Comparison of ENCODE assay signal across 9 cellular contexts in genomic region chr11:132402056-132402684, GRCh38.
DNase-seq lines count a peak whose midpoint lies in the region; ATAC-seq and TF ChIP-seq lines count a peak whose summit lies in the region.
"Had no signal": no experiment of that assay in that cellular context is flagged by ENCODE, and none has a peak within 500 bp of the region (broad histone marks: within the 10 kb centered on the region; RNA-seq: fewer than 3 reads in every experiment).

No MANE protein-coding gene starts in this region.

- no peaks in the 10 kb centered on the region for H3K4me1 Mint-ChIP-seq in chondrocyte (ENCODE audit: low read depth)
- H3K4me1 Mint-ChIP-seq: activated naive CD8-positive, alpha-beta T cell treated with anti-CD3 and anti-CD28 coated beads, Interleukin-2, amount 10 ng/mL, durations not matched to agents 7 days and 5 days had no signal

- no peaks in the 10 kb centered on the region for H4K20me1 ChIP-seq in neural cell (ENCODE audit: insufficient read depth)

- no peak overlapping the region for H2AFZ ChIP-seq in neural cell (ENCODE audit: low read depth, low read length)

- intact Hi-C loops in A673 (cut with micrococcal nuclease; ENCODE audit: unreplicated experiment) = loop anchor here (10.0 kb wide), 1 partner anchor 707 kb away; no protein-coding TSS in a partner anchor

- CTCF ChIA-PET in A673 (lab: Charles Lee) = interaction anchor here (1.1 kb wide), 1 partner anchor 707 kb away, joined by 3 read pairs; no protein-coding TSS in a partner anchor

- no peak for TF ChIP-seq EP300 in neural cell (conservative IDR thresholded peaks at IDR 0.05; ENCODE audit: poor library complexity, severe bottlenecking)

- H3K4me1 ChIP-seq in A673 (ENCODE audit: insufficient read depth, low read length, poor library complexity, severe bottlenecking) = no peaks in the 10 kb centered on the region

- BruUV-seq in A673 (replicated peaks; lab: Mats Ljungman, UMichigan) = no TSS peak

- DNase-seq in A673 (ENCODE audit: low spot score) = peak; percentile 68
- peak; percentile 71 to 92 for DNase-seq in NCI-H524 (lab: John Stamatoyannopoulos, UW)
- no peak for DNase-seq in chondrocyte (ENCODE audit: low spot score)
- DNase-seq in activated effector memory CD4-positive, alpha-beta T cell treated with anti-CD3 and anti-CD28 coated beads, Interleukin-2, amount 50 U/mL, for 16 hours = no peak
- no peak for DNase-seq in LoVo (ENCODE audit: low spot score)
- DNase-seq: activated naive CD8-positive, alpha-beta T cell treated with anti-CD3 and anti-CD28 coated beads, Interleukin-2, amount 10 ng/mL, durations not matched to agents 7 days and 5 days had no signal

- H3K4me2 ChIP-seq in neural cell (ENCODE audit: low read length) = no peak overlapping the region

- POLR2A ChIA-PET in A673 (lab: Charles Lee; ENCODE audit: low non-redundant PET) = no interaction called here

- H3K36me3 ChIP-seq in A673 (ENCODE audit: insufficient read depth, low read length, poor library complexity, severe bottlenecking) (no peaks in the 10 kb centered on the region), neural cell (ENCODE audit: insufficient read depth, low read length) (no peaks in the 10 kb centered on the region)

- ATAC-seq in GM18858 (IDR thresholded peaks at IDR 0.05; ENCODE audit: unreplicated experiment) = peak; percentile 86
- peak; percentile 97 for ATAC-seq in HG03103 (IDR thresholded peaks at IDR 0.05; ENCODE audit: low read depth, unreplicated experiment)

- no peak overlapping the region for H3K27ac Mint-ChIP-seq in chondrocyte (ENCODE audit: unreplicated experiment)
- H3K27ac Mint-ChIP-seq: activated naive CD8-positive, alpha-beta T cell treated with anti-CD3 and anti-CD28 coated beads, Interleukin-2, amount 10 ng/mL, durations not matched to agents 7 days and 5 days had no signal

- no peak overlapping the region for H3K4me3 Mint-ChIP-seq in chondrocyte (ENCODE audit: unreplicated experiment)
- H3K4me3 Mint-ChIP-seq: activated naive CD8-positive, alpha-beta T cell treated with anti-CD3 and anti-CD28 coated beads, Interleukin-2, amount 10 ng/mL, durations not matched to agents 7 days and 5 days had no signal

- no peaks in the 10 kb centered on the region for H3K9me2 ChIP-seq in neural cell (ENCODE audit: insufficient read depth, low read length)

- peak; percentile 97 for TF ChIP-seq RAD21 in neural cell (conservative IDR thresholded peaks at IDR 0.05)

- H3K9me3 ChIP-seq in A673 (ENCODE audit: low read depth, low read length, poor library complexity, severe bottlenecking) (peaks cover 5% of the 10 kb centered on the region), neural cell (ENCODE audit: low read length) (no peaks in the 10 kb centered on the region)

- TF ChIP-seq CTCF in A673 (conservative IDR thresholded peaks at IDR 0.05; ENCODE audit: low read depth, low read length) (peak; percentile 50), chondrocyte (IDR thresholded peaks at IDR 0.05) (peak; percentile 80), neural cell (IDR thresholded peaks at IDR 0.05; ENCODE audit: poor library complexity, severe bottlenecking) (peak; percentile 90)

- H3K27me3 ChIP-seq in A673 (replicated peaks; ENCODE audit: insufficient read depth, low read depth, low read length, poor library complexity) (peaks cover 65% of the 10 kb centered on the region), neural cell (ENCODE audit: insufficient read depth, low read depth, low read length) (no peaks in the 10 kb centered on the region)

- H3K4me3 ChIP-seq in A673 (ENCODE audit: low read depth, low read length, poor library complexity, severe bottlenecking) (no peak overlapping the region), neural cell (ENCODE audit: low read length) (no peak overlapping the region)

- H3F3A ChIP-seq in neural cell (ENCODE audit: insufficient read depth, low read length, poor library complexity, severe bottlenecking) = no peaks in the 10 kb centered on the region

- no peak overlapping the region for H3K27ac ChIP-seq in A673 (ENCODE audit: low read depth, low read length, poor library complexity, severe bottlenecking)
- H3K27ac ChIP-seq in neural cell (ENCODE audit: low read length) = no peak overlapping the region

- H3K27me3 Mint-ChIP-seq in chondrocyte (ENCODE audit: low read depth) = peaks cover 12% of the 10 kb centered on the region
- H3K27me3 Mint-ChIP-seq: activated naive CD8-positive, alpha-beta T cell treated with anti-CD3 and anti-CD28 coated beads, Interleukin-2, amount 10 ng/mL, durations not matched to agents 7 days and 5 days had no signal

- no peaks in the 10 kb centered on the region for H3K36me3 Mint-ChIP-seq in chondrocyte (ENCODE audit: low read depth)
- H3K36me3 Mint-ChIP-seq: activated naive CD8-positive, alpha-beta T cell treated with anti-CD3 and anti-CD28 coated beads, Interleukin-2, amount 10 ng/mL, durations not matched to agents 7 days and 5 days had no signal

- no peaks in the 10 kb centered on the region for H3K79me2 ChIP-seq in neural cell (replicated peaks; ENCODE audit: insufficient read depth, low read length)

- H3K9me3 Mint-ChIP-seq in chondrocyte (ENCODE audit: low read depth) = peaks cover 8% of the 10 kb centered on the region

- H3K9ac ChIP-seq in neural cell (ENCODE audit: low read length) = peak overlapping the region; percentile 7

TF ChIP-seq in neural cell, 6 proteins besides CTCF, POLR2A, EP300 and RAD21:
- no peak for TF ChIP-seq REST (IDR thresholded peaks at IDR 0.05; ENCODE audit: borderline replicate concordance)
- peak; percentile 59 for TF ChIP-seq MXI1 (conservative IDR thresholded peaks at IDR 0.05; ENCODE audit: poor library complexity, severe bottlenecking)
- TF ChIP-seq SMC3 (conservative IDR thresholded peaks at IDR 0.05; ENCODE audit: poor library complexity) = peak; percentile 97
TF ChIP-seq in neural cell: peak in this region for 2.

Comparison
In these comparisons a context has a peak if more than half of its experiments do, and no peak if none do; other contexts are left out.
1. DNase-seq: peak in A673 (single experiment) and NCI-H524 (2 of 2); none in chondrocyte (single experiment), activated effector memory CD4-positive, alpha-beta T cell treated with anti-CD3 and anti-CD28 coated beads, Interleukin-2, amount 50 U/mL, for 16 hours (single experiment) and LoVo (single experiment).
2. Peak in every context shown above with its lines, with median percentiles within 50 percentile points of each other: CTCF ChIP-seq.